8 cellular contexts compared by ENCODE assay signal in the genomic region with DNA sequence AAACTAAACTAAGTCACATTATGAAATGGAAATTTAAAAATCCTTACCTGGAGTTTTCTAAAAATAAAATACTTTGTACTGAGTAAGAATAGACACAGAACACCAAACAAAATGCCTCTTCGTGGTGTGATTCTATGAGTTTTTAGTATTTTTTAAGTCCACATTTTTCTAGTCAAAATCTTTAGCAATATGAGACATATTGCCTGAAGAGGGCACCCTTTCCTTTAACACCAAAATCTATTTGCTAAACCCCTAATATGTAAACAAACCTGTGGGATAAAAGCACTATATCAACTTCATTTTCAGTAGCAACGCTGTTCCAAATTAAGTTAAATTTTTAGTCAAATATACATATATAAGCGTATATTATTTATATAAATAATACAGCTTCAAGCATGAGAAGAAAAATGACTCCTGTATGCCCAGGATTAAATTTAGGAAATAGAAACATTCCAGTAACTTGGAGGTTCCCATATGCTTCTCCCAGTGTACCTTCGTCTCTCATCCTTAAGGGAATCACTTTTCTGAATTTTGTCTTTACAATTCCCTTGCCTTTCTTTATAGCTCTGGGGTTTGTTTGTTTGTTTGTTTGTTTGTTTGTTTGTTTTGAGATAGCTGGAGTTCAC. TPM values are rescaled to one million over a fixed set of nuclear protein-coding genes. Genes with fewer than 3 reads are reported as not detected.
A peak's percentile ranks its signal among the peaks of the same experiment; 100 is the strongest.
DNase-seq lines count a peak whose midpoint lies in the region; ATAC-seq and TF ChIP-seq lines count a peak whose summit lies in the region.

No MANE protein-coding gene starts in this region.

- H3K27ac ChIP-seq in VCaP (no peak overlapping the region), hepatocyte (no peak overlapping the region), tibial nerve (no peak overlapping the region)

- DNase-seq in DMS153 (lab: John Stamatoyannopoulos, UW) = peak; percentile 2
- no peak for DNase-seq in DMS153 treated with DMSO at 0.1 percent for 48 hours (lab: John Stamatoyannopoulos, UW; ENCODE audit: unreplicated experiment)
- peak; percentile 41 for DNase-seq in NCI-H146 (lab: John Stamatoyannopoulos, UW)
- peak; percentile 61 for DNase-seq in hepatocyte (ENCODE audit: low spot score)
- peak in 1 of 2 donors; percentile 34 for DNase-seq in tibial nerve (ENCODE audit: low spot score in 2 of 2)
- DNase-seq in stimulated activated CD4-positive, alpha-beta T cell treated with anti-CD3 and anti-CD28 coated beads, Interleukin-4, amount 100 ng/mL, for 1 hour = no peak

- no peaks in the 10 kb centered on the region for H3K4me1 ChIP-seq in hepatocyte (ENCODE audit: insufficient read depth)
- H3K4me1 ChIP-seq in tibial nerve = no peaks in the 10 kb centered on the region

- TF ChIP-seq CTCF in VCaP (conservative IDR thresholded peaks at IDR 0.05) (peak; percentile 85), hepatocyte (IDR thresholded peaks at IDR 0.05; ENCODE audit: poor library complexity) (peak; percentile 74), tibial nerve (IDR thresholded peaks at IDR 0.05) (peak; percentile 22 to 56 (median 42))

- H3K79me2 ChIP-seq in hepatocyte = no peaks in the 10 kb centered on the region

- ATAC-seq in GM21367 (IDR thresholded peaks at IDR 0.05; ENCODE audit: unreplicated experiment) = no peak

- no peak overlapping the region for H3K4me3 ChIP-seq in hepatocyte
- H3K4me3 ChIP-seq in tibial nerve = no peak overlapping the region

- no peak for TF ChIP-seq POLR2A in tibial nerve (IDR thresholded peaks at IDR 0.05)

- 31% methylated on average over 4 of the region's 4 CpGs for WGBS in hepatocyte (ENCODE audit: low lambda C conversion rate, missing lambda C conversion rate)
- 31 to 32% methylated on average over 4 of the region's 4 CpGs for WGBS in tibial nerve, 2 donors

- no peak overlapping the region for H3K4me2 ChIP-seq in hepatocyte

- no peak overlapping the region for H2AFZ ChIP-seq in hepatocyte

- no peak for TF ChIP-seq EP300 in tibial nerve (IDR thresholded peaks at IDR 0.05)

- H3K9me3 ChIP-seq in hepatocyte (ENCODE audit: low read depth) (no peaks in the 10 kb centered on the region), tibial nerve (no peaks in the 10 kb centered on the region)

- H3K36me3 ChIP-seq in hepatocyte (replicated peaks; ENCODE audit: insufficient read depth, low read depth) (no peaks in the 10 kb centered on the region), tibial nerve (no peaks in the 10 kb centered on the region)

- H3K27me3 ChIP-seq in hepatocyte = no peaks in the 10 kb centered on the region
- no peaks in the 10 kb centered on the region for H3K27me3 ChIP-seq in tibial nerve

- no peaks in the 10 kb centered on the region for H4K20me1 ChIP-seq in hepatocyte (ENCODE audit: insufficient read depth, poor library complexity, severe bottlenecking)

- no peaks in the 10 kb centered on the region for H3K9me2 ChIP-seq in hepatocyte (replicated peaks; ENCODE audit: insufficient read depth)

RNA-seq across cellular contexts. Expression of gene PGM2, which starts 23.0 kb away (rescaled TPM):
- total RNA-seq in hepatocyte (25.0 and 28.2 TPM in 2 replicates), tibial nerve (10 to 100 TPM; 13.7 to 24.3 (median 15.5) TPM)
- polyA plus RNA-seq in hepatocyte = 11.2 and 14.8 TPM in 2 replicates

Comparison
In these comparisons a context has a peak if more than half of its experiments do, and no peak if none do; other contexts are left out.
1. DNase-seq: peak in DMS153 (single experiment), NCI-H146 (single experiment) and hepatocyte (single experiment); none in DMS153 treated with DMSO at 0.1 percent for 48 hours (single experiment) and stimulated activated CD4-positive, alpha-beta T cell treated with anti-CD3 and anti-CD28 coated beads, Interleukin-4, amount 100 ng/mL, for 1 hour (single experiment).
2. Peak in every context shown above with its lines, with median percentiles within 50 percentile points of each other: CTCF ChIP-seq.